In genomic region chr1:69551476-69552324, GRCh38 we compare ENCODE assay signal across 1 cellular context.
TF ChIP-seq lines count a peak whose summit lies in the region.

No MANE protein-coding gene starts in this region.

TF ChIP-seq in K562, 482 proteins besides CTCF, POLR2A, EP300 and RAD21 (continued from another document and continues in another):
- TF ChIP-seq PBX2 (CRISPR knock-in tag; IDR thresholded peaks at IDR 0.05; ENCODE audit: low read depth) (no peak), PBX2 (tag; conservative IDR thresholded peaks at IDR 0.05; ENCODE audit: low read depth) (0 out of 2 replicates have a peak, but pooled peaks have one; percentile 25), BDP1 (IDR thresholded peaks at IDR 0.05; ENCODE audit: insufficient read depth, insufficient read length) (no peak), ZEB2 (IDR thresholded peaks at IDR 0.05) (peak; percentile 60; the same call in 1 of the 2 replicates), ZNF175 (CRISPR knock-in tag; IDR thresholded peaks at IDR 0.05; ENCODE audit: low read depth) (no peak), CREB3L1 (IDR thresholded peaks at IDR 0.05; ENCODE audit: borderline replicate concordance, low read depth) (peak; percentile 97), ZNF695 (CRISPR knock-in tag; IDR thresholded peaks at IDR 0.05) (no peak), ZBTB8A (IDR thresholded peaks at IDR 0.05; ENCODE audit: partially characterized antibody) (no peak), TEAD2 (tag; IDR thresholded peaks at IDR 0.05) (no peak), PML (IDR thresholded peaks at IDR 0.05; ENCODE audit: low read length) (peak; percentile 34; the same call in 1 of the 2 replicates), VEZF1 (CRISPR knock-in tag; IDR thresholded peaks at IDR 0.05) (peak; percentile 66), CBFA2T3 (IDR thresholded peaks at IDR 0.05) (no peak), ZBTB43 (CRISPR knock-in tag; IDR thresholded peaks at IDR 0.05) (no peak), PRDM10 (IDR thresholded peaks at IDR 0.05; ENCODE audit: partially characterized antibody) (no peak), MEF2D (tag; conservative IDR thresholded peaks at IDR 0.05; ENCODE audit: low read depth) (no peak), ZNF143 (CRISPR knock-in tag; IDR thresholded peaks at IDR 0.05) (no peak), SETDB1 (IDR thresholded peaks at IDR 0.05; ENCODE audit: low read length) (no peak), ARID4B (CRISPR knock-in tag; IDR thresholded peaks at IDR 0.05) (no peak), ZNF318 (IDR thresholded peaks at IDR 0.05; ENCODE audit: borderline replicate concordance in 1 of 2, low read depth in 1 of 2) (no peak), ZNF408 (CRISPR knock-in tag; IDR thresholded peaks at IDR 0.05; ENCODE audit: low read depth) (no peak), HINFP (tag; conservative IDR thresholded peaks at IDR 0.05; ENCODE audit: low read depth) (0 out of 2 replicates have a peak, but pooled peaks have one; percentile 55), ZZZ3 (IDR thresholded peaks at IDR 0.05) (no peak), SRSF1 (IDR thresholded peaks at IDR 0.05; ENCODE audit: low read depth, low read length) (no peak), MYC (IDR thresholded peaks at IDR 0.05; ENCODE audit: low read depth, low read length) (peak; percentile 99), MYC (CRISPR knock-in tag; IDR thresholded peaks at IDR 0.05; ENCODE audit: borderline replicate concordance, low read depth) (no peak), CCAR2 (IDR thresholded peaks at IDR 0.05; ENCODE audit: low read depth, low read length) (no peak), CBFA2T2 (conservative IDR thresholded peaks at IDR 0.05) (no peak)
